In the genomic region with DNA sequence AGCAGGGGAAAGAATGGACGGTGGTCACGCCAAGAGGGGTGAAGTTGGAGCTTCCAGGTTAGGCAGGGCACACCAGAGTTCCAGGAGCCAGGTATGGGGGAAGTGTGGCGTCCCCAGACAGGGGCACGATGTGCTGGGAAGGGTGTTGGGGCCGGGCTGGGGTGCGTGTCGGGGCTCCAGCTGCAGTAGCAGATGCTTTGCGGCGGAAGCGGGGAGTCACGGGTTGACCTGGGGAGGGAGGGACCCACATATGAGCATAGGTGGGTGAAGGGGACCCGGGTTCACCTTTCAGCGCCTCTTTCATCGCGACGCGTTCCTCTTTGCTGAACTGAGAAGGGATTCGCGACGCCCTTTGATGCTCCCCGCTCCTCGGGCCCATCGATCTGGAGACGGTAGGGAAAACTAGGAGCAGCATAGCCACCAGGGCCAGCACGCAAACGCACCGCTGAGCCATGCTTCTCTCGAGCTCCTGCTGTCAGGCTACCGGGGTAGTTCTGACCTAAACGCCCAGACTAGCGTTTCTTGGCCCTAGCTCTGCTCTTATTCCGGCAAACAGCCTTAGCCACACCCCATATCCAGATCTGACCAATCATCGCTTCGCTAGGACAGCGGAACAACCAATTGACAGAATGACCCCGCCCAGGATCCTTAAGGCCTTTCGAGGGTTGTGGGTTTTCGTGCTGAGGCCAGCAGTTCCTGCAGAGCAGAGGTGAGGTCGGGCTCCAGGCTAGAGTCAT, we compare ENCODE assay signal across 7 cellular contexts. TPM values are rescaled to one million over a fixed set of nuclear protein-coding genes. Genes with fewer than 3 reads are reported as not detected.
DNase-seq lines count a peak whose midpoint lies in the region; ATAC-seq and TF ChIP-seq lines count a peak whose summit lies in the region.

A gene with protein sequence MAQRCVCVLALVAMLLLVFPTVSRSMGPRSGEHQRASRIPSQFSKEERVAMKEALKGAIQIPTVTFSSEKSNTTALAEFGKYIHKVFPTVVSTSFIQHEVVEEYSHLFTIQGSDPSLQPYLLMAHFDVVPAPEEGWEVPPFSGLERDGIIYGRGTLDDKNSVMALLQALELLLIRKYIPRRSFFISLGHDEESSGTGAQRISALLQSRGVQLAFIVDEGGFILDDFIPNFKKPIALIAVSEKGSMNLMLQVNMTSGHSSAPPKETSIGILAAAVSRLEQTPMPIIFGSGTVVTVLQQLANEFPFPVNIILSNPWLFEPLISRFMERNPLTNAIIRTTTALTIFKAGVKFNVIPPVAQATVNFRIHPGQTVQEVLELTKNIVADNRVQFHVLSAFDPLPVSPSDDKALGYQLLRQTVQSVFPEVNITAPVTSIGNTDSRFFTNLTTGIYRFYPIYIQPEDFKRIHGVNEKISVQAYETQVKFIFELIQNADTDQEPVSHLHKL (minus strand): TSS at position 514 of the 737 bp plus-strand sequence. CDS start 60 bp downstream, at position 454.

- no peaks in the 10 kb centered on the region for H3K36me3 ChIP-seq in IMR-90 (ENCODE audit: control insufficient read depth, insufficient read depth, low read length)

- H2BK15ac ChIP-seq in IMR-90 (ENCODE audit: low read depth, low read length), result no peak within 1 kb of the TSS

- no peak within 1 kb of the TSS for H3K27ac ChIP-seq in IMR-90 (ENCODE audit: insufficient read depth, low read length)

- no peak within 1 kb of the TSS for H4K8ac ChIP-seq in IMR-90 (ENCODE audit: low read depth in 2 of 2, low read length in 2 of 2)

- H3K79me1 ChIP-seq in IMR-90 (ENCODE audit: low read depth in 1 of 2, low read length in 2 of 2), result no peaks in the 10 kb centered on the region

- DNase-seq in IMR-90 (peak; percentile 69), non-pigmented ciliary epithelial cell (ENCODE audit: low read depth) (peak; percentile 8), KG1 (lab: John Stamatoyannopoulos, UW) (no peak)
- DNase-seq in activated CD8-positive, alpha-beta memory T cell treated with anti-CD3 and anti-CD28 coated beads, Interleukin-2, amount 50 U/mL, for 4 hours, result peak; percentile 80

- 12% methylated on average over 10 of the region's 39 CpGs; no CpG with 5 or more reads in 1 of the 2 experiments for WGBS in IMR-90 (ENCODE audit: extremely low coverage in 2 of 2, insufficient read length in 1 of 2), 2 experiments

- no peak within 1 kb of the TSS for H3K14ac ChIP-seq in IMR-90 (replicated peaks; ENCODE audit: low read depth, low read length)

- H3K23ac ChIP-seq in IMR-90 (ENCODE audit: low read depth, low read length), result no peak within 1 kb of the TSS

- peak; percentile 85 for ATAC-seq in GM19452 (IDR thresholded peaks at IDR 0.05; ENCODE audit: unreplicated experiment)
- peak; percentile 95 for ATAC-seq in IMR-90 (ENCODE audit: low read depth)
- peak; percentile 91 for ATAC-seq in esophagus mucosa

- peaks cover 3% of the 10 kb centered on the region; the same call in 1 of the 2 replicates for H3K9me3 ChIP-seq in IMR-90 (ENCODE audit: control insufficient read depth, insufficient read depth, low read length)

- intact Hi-C loops in IMR-90 (cut with micrococcal nuclease), result no loop called here

- no peak within 1 kb of the TSS for H2AK9ac ChIP-seq in IMR-90 (replicated peaks; ENCODE audit: low read depth, low read length, poor library complexity)

- H3K4me3 Mint-ChIP-seq in stimulated activated naive CD8-positive, alpha-beta T cell treated with anti-CD3 and anti-CD28 coated beads, Interleukin-15, Interleukin-2, amounts not matched to agents 100 ng/mL and 50 ng/mL, for 24 hours, result peak within 1 kb of the TSS; percentile 85

- no peak for TF ChIP-seq CTCF in IMR-90 (conservative IDR thresholded peaks at IDR 0.05; ENCODE audit: low read depth, low read length)

- no peak for TF ChIP-seq POLR2A in IMR-90 (IDR thresholded peaks at IDR 0.05; ENCODE audit: low read depth, low read length)

- H3K4ac ChIP-seq in IMR-90 (ENCODE audit: low read depth, low read length), result no peak within 1 kb of the TSS

- dilution Hi-C loops in IMR-90 (cut with HindIII; ENCODE audit: low sequenced_read_pairs, unreplicated experiment), result no loop called here

- peak within 1 kb of the TSS; percentile 84 for H2AFZ ChIP-seq in IMR-90 (replicated peaks; ENCODE audit: low read length, poor library complexity)

- no peaks in the 10 kb centered on the region for H4K20me1 ChIP-seq in IMR-90 (ENCODE audit: insufficient read depth, low read length)

- H3K4me1 Mint-ChIP-seq in stimulated activated naive CD8-positive, alpha-beta T cell treated with anti-CD3 and anti-CD28 coated beads, Interleukin-15, Interleukin-2, amounts not matched to agents 100 ng/mL and 50 ng/mL, for 24 hours (ENCODE audit: low read depth), result peaks cover 26% of the 10 kb centered on the region

- peak within 1 kb of the TSS; percentile 52 for H3K27ac Mint-ChIP-seq in stimulated activated naive CD8-positive, alpha-beta T cell treated with anti-CD3 and anti-CD28 coated beads, Interleukin-15, Interleukin-2, amounts not matched to agents 100 ng/mL and 50 ng/mL, for 24 hours

- H2BK5ac ChIP-seq in IMR-90 (ENCODE audit: low read depth, low read length, poor library complexity, severe bottlenecking), result no peak within 1 kb of the TSS

- no peak for TF ChIP-seq RAD21 in IMR-90 (IDR thresholded peaks at IDR 0.05; ENCODE audit: low read length)

- no peak within 1 kb of the TSS for H3K18ac ChIP-seq in IMR-90 (ENCODE audit: low read depth, low read length)

- H2AK5ac ChIP-seq in IMR-90 (ENCODE audit: low read depth, low read length), result no peak within 1 kb of the TSS

- peak within 1 kb of the TSS; percentile 38 for H3K4me2 ChIP-seq in IMR-90 (ENCODE audit: low read depth, low read length)

- no peak within 1 kb of the TSS for H3K56ac ChIP-seq in IMR-90 (ENCODE audit: extremely low read depth, insufficient read depth, low read length)

- no peaks in the 10 kb centered on the region for H3K9me1 ChIP-seq in IMR-90 (ENCODE audit: insufficient read depth, low read length)

- no peak within 1 kb of the TSS for H2BK120ac ChIP-seq in IMR-90 (ENCODE audit: low read depth, low read length)

- BruUV-seq in IMR-90 (replicated peaks; lab: Mats Ljungman, UMichigan), result no TSS peak

- H3K4me3 ChIP-seq in IMR-90 (ENCODE audit: insufficient read depth, low read depth, low read length), result peak within 1 kb of the TSS; percentile 30

- no peaks in the 10 kb centered on the region for H3K9me3 Mint-ChIP-seq in stimulated activated naive CD8-positive, alpha-beta T cell treated with anti-CD3 and anti-CD28 coated beads, Interleukin-15, Interleukin-2, amounts not matched to agents 100 ng/mL and 50 ng/mL, for 24 hours

- POLR2A ChIA-PET in IMR-90 (lab: Charles Lee; ENCODE audit: unreplicated experiment), result no interaction called here

- CTCF ChIA-PET in IMR-90 (lab: Yijun Ruan, JAX), result no interaction called here

- H3K4me1 ChIP-seq in IMR-90 (ENCODE audit: control insufficient read depth, insufficient read depth, low read length), result no peaks in the 10 kb centered on the region

- H4K5ac ChIP-seq in IMR-90 (ENCODE audit: low read depth, low read length), result no peak within 1 kb of the TSS

- H3K27me3 Mint-ChIP-seq in stimulated activated naive CD8-positive, alpha-beta T cell treated with anti-CD3 and anti-CD28 coated beads, Interleukin-15, Interleukin-2, amounts not matched to agents 100 ng/mL and 50 ng/mL, for 24 hours, result no peaks in the 10 kb centered on the region

- in situ Hi-C loops in IMR-90 (cut with MboI; ENCODE audit: low sequenced_read_pairs), result no loop called here

- no peak within 1 kb of the TSS for H4K91ac ChIP-seq in IMR-90 (ENCODE audit: insufficient read depth, low read depth, low read length)

- no peak within 1 kb of the TSS for H2BK20ac ChIP-seq in IMR-90 (ENCODE audit: low read depth, low read length)

- peaks cover 18% of the 10 kb centered on the region for H3K27me3 ChIP-seq in IMR-90 (ENCODE audit: control insufficient read depth, insufficient read depth, low read length)

- peaks cover 4% of the 10 kb centered on the region for H3K36me3 Mint-ChIP-seq in stimulated activated naive CD8-positive, alpha-beta T cell treated with anti-CD3 and anti-CD28 coated beads, Interleukin-15, Interleukin-2, amounts not matched to agents 100 ng/mL and 50 ng/mL, for 24 hours (ENCODE audit: low read depth)

- no peak within 1 kb of the TSS for H3K9ac ChIP-seq in IMR-90 (ENCODE audit: low read depth, low read length)

TF ChIP-seq in IMR-90, 13 proteins besides CTCF, POLR2A, EP300 and RAD21 (continues in another document):
- no peak for TF ChIP-seq RCOR1 (IDR thresholded peaks at IDR 0.05; ENCODE audit: insufficient replicate concordance, low read length)
- no peak for TF ChIP-seq CHD1 (IDR thresholded peaks at IDR 0.05; ENCODE audit: low read depth, low read length)
- no peak for TF ChIP-seq MAZ (IDR thresholded peaks at IDR 0.05; ENCODE audit: borderline replicate concordance, low read depth, low read length)
- no peak for TF ChIP-seq CEBPB (IDR thresholded peaks at IDR 0.05; ENCODE audit: low read depth, low read length)
- no peak for TF ChIP-seq SMC3 (IDR thresholded peaks at IDR 0.05; ENCODE audit: low read depth, low read length)
- TF ChIP-seq MXI1 (IDR thresholded peaks at IDR 0.05; ENCODE audit: borderline replicate concordance, low read depth, low read length), result no peak
- TF ChIP-seq, protein P1, sequence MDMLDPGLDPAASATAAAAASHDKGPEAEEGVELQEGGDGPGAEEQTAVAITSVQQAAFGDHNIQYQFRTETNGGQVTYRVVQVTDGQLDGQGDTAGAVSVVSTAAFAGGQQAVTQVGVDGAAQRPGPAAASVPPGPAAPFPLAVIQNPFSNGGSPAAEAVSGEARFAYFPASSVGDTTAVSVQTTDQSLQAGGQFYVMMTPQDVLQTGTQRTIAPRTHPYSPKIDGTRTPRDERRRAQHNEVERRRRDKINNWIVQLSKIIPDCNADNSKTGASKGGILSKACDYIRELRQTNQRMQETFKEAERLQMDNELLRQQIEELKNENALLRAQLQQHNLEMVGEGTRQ (IDR thresholded peaks at IDR 0.05; ENCODE audit: low read depth, low read length), result no peak
- TF ChIP-seq RFX5 (IDR thresholded peaks at IDR 0.05; ENCODE audit: low read depth, low read length), result no peak
- TF ChIP-seq, protein P2, sequence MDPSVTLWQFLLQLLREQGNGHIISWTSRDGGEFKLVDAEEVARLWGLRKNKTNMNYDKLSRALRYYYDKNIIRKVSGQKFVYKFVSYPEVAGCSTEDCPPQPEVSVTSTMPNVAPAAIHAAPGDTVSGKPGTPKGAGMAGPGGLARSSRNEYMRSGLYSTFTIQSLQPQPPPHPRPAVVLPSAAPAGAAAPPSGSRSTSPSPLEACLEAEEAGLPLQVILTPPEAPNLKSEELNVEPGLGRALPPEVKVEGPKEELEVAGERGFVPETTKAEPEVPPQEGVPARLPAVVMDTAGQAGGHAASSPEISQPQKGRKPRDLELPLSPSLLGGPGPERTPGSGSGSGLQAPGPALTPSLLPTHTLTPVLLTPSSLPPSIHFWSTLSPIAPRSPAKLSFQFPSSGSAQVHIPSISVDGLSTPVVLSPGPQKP (IDR thresholded peaks at IDR 0.05; ENCODE audit: borderline replicate concordance, low read depth, low read length), result no peak
- TF ChIP-seq FOS (IDR thresholded peaks at IDR 0.05; ENCODE audit: low read depth, low read length), result no peak

RNA-seq across cellular contexts. Expression of the gene that starts here (rescaled TPM):
- not detected in 2 replicates for total RNA-seq in IMR-90 (2012; rRNA removed)
- polyA plus RNA-seq in IMR-90 (2012; rRNA removed), result 0.04 TPM in 1 of 2 replicates, not detected in the other
- not detected in 2 replicates for polyA plus RNA-seq in IMR-90 (2012; cell fraction: cytosol; rRNA removed)
- polyA plus RNA-seq in IMR-90 (2012; cell fraction: nucleus; rRNA removed; ENCODE audit: low replicate concordance), result 0.02 TPM in 1 of 2 replicates, not detected in the other
- total RNA-seq in esophagus mucosa, result not detected

Comparison
In these comparisons a context has a peak if more than half of its experiments do, and no peak if none do; other contexts are left out.
1. Peak in DNase-seq, ATAC-seq, H3K4me3 ChIP-seq and H3K4me2 ChIP-seq in IMR-90; RNA of the gene not detected or under 1 TPM.
2. Peak in ATAC-seq in esophagus mucosa; RNA of the gene not detected or under 1 TPM.